Comparison of ENCODE assay signal across 8 cellular contexts in genomic region chr12:68358532-68359485, GRCh38. TPM values are rescaled to one million over a fixed set of nuclear protein-coding genes. Genes with fewer than 3 reads are reported as not detected.
A peak's percentile ranks its signal among the peaks of the same experiment; 100 is the strongest.
DNase-seq lines count a peak whose midpoint lies in the region; ATAC-seq and TF ChIP-seq lines count a peak whose summit lies in the region.

No MANE protein-coding gene starts in this region.

- H3K4me3 ChIP-seq in BJ (ENCODE audit: low read depth, low read length) (no peak overlapping the region), endodermal cell (ENCODE audit: low read length) (no peak overlapping the region)

- H3K36me3 Mint-ChIP-seq in endodermal cell (ENCODE audit: low read depth), result no peaks in the 10 kb centered on the region
- no peaks in the 10 kb centered on the region for H3K36me3 Mint-ChIP-seq in stimulated activated naive CD8-positive, alpha-beta T cell treated with anti-CD3 and anti-CD28 coated beads, Interleukin-15, Interleukin-2, amounts not matched to agents 100 ng/mL and 50 ng/mL, for 24 hours (ENCODE audit: low read depth)

- DNase-seq in BJ (ENCODE audit: low read depth) (peak; percentile 32), NCI-H2227 treated with DMSO at 0.1 percent for 48 hours (lab: John Stamatoyannopoulos, UW) (peak; percentile 44), endodermal cell (peak; percentile 89), midbrain (lab: John Stamatoyannopoulos, UW) (peak; percentile 37)
- DNase-seq in activated CD4-positive, alpha-beta T cell treated with anti-CD3 and anti-CD28 coated beads, Interleukin-2, amount 50 U/mL, for 1 hour, result peak; percentile 58

- peak overlapping the region; percentile 6 for H3K27ac ChIP-seq in endodermal cell (ENCODE audit: low read depth, low read length)

- H3K9ac ChIP-seq in endodermal cell (ENCODE audit: extremely low read depth, low read length, poor library complexity, severe bottlenecking), result no peak overlapping the region

- H3K4me1 Mint-ChIP-seq in endodermal cell, result peaks cover 8% of the 10 kb centered on the region
- H3K4me1 Mint-ChIP-seq in stimulated activated naive CD8-positive, alpha-beta T cell treated with anti-CD3 and anti-CD28 coated beads, Interleukin-15, Interleukin-2, amounts not matched to agents 100 ng/mL and 50 ng/mL, for 24 hours (ENCODE audit: low read depth), result peaks cover 28% of the 10 kb centered on the region

- H3K27me3 ChIP-seq in BJ (ENCODE audit: control insufficient read depth, insufficient read depth, low read length) (no peaks in the 10 kb centered on the region), endodermal cell (ENCODE audit: control insufficient read depth, insufficient read depth, low read length, poor library complexity, severe bottlenecking) (no peaks in the 10 kb centered on the region)

- H3K36me3 ChIP-seq in BJ (ENCODE audit: control insufficient read depth, insufficient read depth, low read length), result no peaks in the 10 kb centered on the region
- H3K36me3 ChIP-seq in endodermal cell (ENCODE audit: control insufficient read depth, insufficient read depth, low read length), result no peaks in the 10 kb centered on the region

- no peaks in the 10 kb centered on the region for H3K9me3 ChIP-seq in endodermal cell (ENCODE audit: control insufficient read depth, low read length)

- H3K4me1 ChIP-seq in endodermal cell (ENCODE audit: control insufficient read depth, insufficient read depth, low read length), result peaks cover 3% of the 10 kb centered on the region

- TF ChIP-seq CTCF in BJ (IDR thresholded peaks at IDR 0.05; ENCODE audit: insufficient read depth, low read depth, low read length), result peak; percentile 72
- TF ChIP-seq CTCF in endodermal cell (conservative IDR thresholded peaks at IDR 0.05), result peak; percentile 84

- peak overlapping the region; percentile 93 for H3K27ac Mint-ChIP-seq in endodermal cell
- H3K27ac Mint-ChIP-seq in stimulated activated naive CD8-positive, alpha-beta T cell treated with anti-CD3 and anti-CD28 coated beads, Interleukin-15, Interleukin-2, amounts not matched to agents 100 ng/mL and 50 ng/mL, for 24 hours, result peak overlapping the region; percentile 51

- ATAC-seq in GM18858 (IDR thresholded peaks at IDR 0.05; ENCODE audit: unreplicated experiment) (peak; percentile 73), HG03060 (IDR thresholded peaks at IDR 0.05; ENCODE audit: low read depth, unreplicated experiment) (peak; percentile 74)

- WGBS in endodermal cell (ENCODE audit: insufficient coverage in 1 of 2, insufficient read length in 1 of 2), 2 experiments, result 27 to 38% methylated on average over 9 to 10 of the region's 10 CpGs

- H3K9me3 Mint-ChIP-seq in endodermal cell, result no peaks in the 10 kb centered on the region
- no peaks in the 10 kb centered on the region for H3K9me3 Mint-ChIP-seq in stimulated activated naive CD8-positive, alpha-beta T cell treated with anti-CD3 and anti-CD28 coated beads, Interleukin-15, Interleukin-2, amounts not matched to agents 100 ng/mL and 50 ng/mL, for 24 hours

- peaks cover 3% of the 10 kb centered on the region for H3K27me3 Mint-ChIP-seq in endodermal cell (ENCODE audit: insufficient read depth)
- H3K27me3 Mint-ChIP-seq in stimulated activated naive CD8-positive, alpha-beta T cell treated with anti-CD3 and anti-CD28 coated beads, Interleukin-15, Interleukin-2, amounts not matched to agents 100 ng/mL and 50 ng/mL, for 24 hours, result no peaks in the 10 kb centered on the region

- CTCF ChIA-PET in BJ (lab: Yijun Ruan, JAX), result interaction anchor here (0.6 to 2.1 kb wide), 14 partner anchors 9 to 449 kb away, joined by 3 to 7 read pairs (median 4); partner anchors contain the start of gene MDM2

- peak overlapping the region; percentile 13 for H3K4me3 Mint-ChIP-seq in endodermal cell
- H3K4me3 Mint-ChIP-seq in stimulated activated naive CD8-positive, alpha-beta T cell treated with anti-CD3 and anti-CD28 coated beads, Interleukin-15, Interleukin-2, amounts not matched to agents 100 ng/mL and 50 ng/mL, for 24 hours, result no peak overlapping the region

- POLR2A ChIA-PET in BJ (lab: Charles Lee), result interaction anchor here (0.7 kb wide), 1 partner anchor 248 kb away, joined by 3 read pairs; no protein-coding TSS in a partner anchor

RNA-seq across cellular contexts. Expression of gene MDM1, which starts 26.6 kb away (rescaled TPM):
- 8.5 and 14.9 TPM in 2 replicates for polyA plus RNA-seq in BJ (2011; rRNA removed)
- polyA minus RNA-seq in BJ (2011; rRNA and poly(A)+ RNA removed), result 2.3 and 2.8 TPM in 2 replicates
- 10 to 100 TPM; 20.2 to 21.2 TPM for total RNA-seq in endodermal cell
- polyA plus RNA-seq in endodermal cell (2013, experiment 1 of 2), result 19.6 TPM
- 19.4 TPM for polyA plus RNA-seq in endodermal cell (2013, experiment 2 of 2)

Comparison
In these comparisons a context has a peak if more than half of its experiments do, and no peak if none do; other contexts are left out.
1. DNase-seq: peak in every context shown above with its lines; median percentile 89 in endodermal cell; 58 in activated CD4-positive, alpha-beta T cell treated with anti-CD3 and anti-CD28 coated beads, Interleukin-2, amount 50 U/mL, for 1 hour; 44 in NCI-H2227 treated with DMSO at 0.1 percent for 48 hours; 37 in midbrain; 32 in BJ.